Comparison of ENCODE assay signal across 8 cellular contexts in genomic region chr12:57175428-57176138, GRCh38.
A peak's percentile ranks its signal among the peaks of the same experiment; 100 is the strongest.
DNase-seq lines count a peak whose midpoint lies in the region; ATAC-seq and TF ChIP-seq lines count a peak whose summit lies in the region.

No MANE protein-coding gene starts in this region.

- peak; percentile 77 for DNase-seq in EH (ENCODE audit: low read depth)
- peak; percentile 88 for DNase-seq in NCI-H1105 (lab: John Stamatoyannopoulos, UW)
- peak; percentile 70 for DNase-seq in SW480 (ENCODE audit: low spot score)
- DNase-seq in brain microvascular endothelial cell = peak; percentile 44
- peak; percentile 93 for DNase-seq in iPS-NIHi7 (ENCODE audit: extremely low spot score)
- DNase-seq in stimulated activated CD4-positive, alpha-beta T cell treated with anti-CD3 and anti-CD28 coated beads, Interleukin-15, amount 100 ng/mL, for 48 hours (ENCODE audit: low read depth in 2 of 2) = peak; percentile 10 to 42

- H3K27me3 ChIP-seq in brain microvascular endothelial cell (replicated peaks) = no peaks in the 10 kb centered on the region

- H3K4me3 ChIP-seq in brain microvascular endothelial cell (ENCODE audit: low read depth, low read length) = no peak overlapping the region

- peak; percentile 89 for TF ChIP-seq CTCF in brain microvascular endothelial cell (IDR thresholded peaks at IDR 0.05; ENCODE audit: low read depth, low read length, missing control alignments)

- no peak for ATAC-seq in GM21360 (IDR thresholded peaks at IDR 0.05; ENCODE audit: unreplicated experiment)
- no peak for ATAC-seq in GM19452 (IDR thresholded peaks at IDR 0.05; ENCODE audit: unreplicated experiment)

- in situ Hi-C loops in brain microvascular endothelial cell (cut with HindIII; ENCODE audit: low pct_ligation_motif_present, low sequenced_read_pairs) = no loop called here

- peaks cover 69% of the 10 kb centered on the region for H3K36me3 ChIP-seq in brain microvascular endothelial cell (replicated peaks)

- H3K27ac ChIP-seq in brain microvascular endothelial cell = no peak overlapping the region

Comparison
In these comparisons a context has a peak if more than half of its experiments do, and no peak if none do; other contexts are left out.
1. DNase-seq: peak in every context shown above with its lines; median percentile 93 in iPS-NIHi7; 88 in NCI-H1105; 77 in EH; 70 in SW480; 44 in brain microvascular endothelial cell; 26 in stimulated activated CD4-positive, alpha-beta T cell treated with anti-CD3 and anti-CD28 coated beads, Interleukin-15, amount 100 ng/mL, for 48 hours.